20 cellular contexts compared by ENCODE assay signal in genomic region chr1:218971166-218971565, GRCh38.
DNase-seq lines count a peak whose midpoint lies in the region; ATAC-seq and TF ChIP-seq lines count a peak whose summit lies in the region.
"Had no signal": no experiment of that assay in that cellular context is flagged by ENCODE, and none has a peak within 500 bp of the region (broad histone marks: within the 10 kb centered on the region; RNA-seq: fewer than 3 reads in every experiment).

No MANE protein-coding gene starts in this region.

- ATAC-seq in Right ventricle myocardium superior (ENCODE audit: poor library complexity) (peak; percentile 61), right cardiac atrium (peak; percentile 31 to 71), HG03045 (IDR thresholded peaks at IDR 0.05; ENCODE audit: unreplicated experiment) (no peak), HG03469 (IDR thresholded peaks at IDR 0.05; ENCODE audit: unreplicated experiment) (no peak), HG03354 (IDR thresholded peaks at IDR 0.05; ENCODE audit: poor library complexity, severe bottlenecking, unreplicated experiment) (no peak)

- 57% methylated on average over 1 of the region's 1 CpG for WGBS in right cardiac atrium

- DNase-seq in Right ventricle myocardium superior (no peak), cardiac septum (ENCODE audit: low spot score) (no peak), fibroblast of mammary gland (ENCODE audit: low read depth) (peak; percentile 30), right cardiac atrium (no peak), skeletal muscle cell (ENCODE audit: low read depth) (peak; percentile 57)
- DNase-seq: 8988T, GDM1, GOT3, HCEC 1CT, Kasumi-1, NCI-H1694, NCI-H2081, NCI-H2171, NCI-H524 treated with DMSO at 0.1 percent for 48 hours, NCI-H82, Peyer's patch had no signal

- H3K4me3 ChIP-seq in fibroblast of mammary gland (ENCODE audit: control insufficient read depth, low read depth, low read length) = no peak overlapping the region
- H3K4me3 ChIP-seq in right cardiac atrium (ENCODE audit: low read length) = no peak overlapping the region
- H3K4me3 ChIP-seq in skeletal muscle cell (ENCODE audit: low read depth, low read length) = no peak overlapping the region
- H3K4me3 ChIP-seq: Peyer's patch had no signal

- H3K9me3 ChIP-seq in right cardiac atrium (ENCODE audit: control insufficient read depth, low read length) = no peaks in the 10 kb centered on the region
- H3K9me3 ChIP-seq: Peyer's patch had no signal

- TF ChIP-seq CTCF in fibroblast of mammary gland (conservative IDR thresholded peaks at IDR 0.05; ENCODE audit: control insufficient read depth, insufficient read depth, low read depth, low read length) = no peak

- no peaks in the 10 kb centered on the region for H3K27me3 ChIP-seq in right cardiac atrium (ENCODE audit: control insufficient read depth, insufficient read depth)
- H3K27me3 ChIP-seq: Peyer's patch had no signal

- intact Hi-C loops in Right ventricle myocardium superior (cut with DNase I) (no loop called here), cardiac septum (cut with DNase I) (no loop called here), right cardiac atrium (cut with DNase I) (no loop called here)

- H3K4me1 ChIP-seq in right cardiac atrium (ENCODE audit: control insufficient read depth, insufficient read depth, low read length) = no peaks in the 10 kb centered on the region
- H3K4me1 ChIP-seq: Peyer's patch had no signal

- H3K27ac ChIP-seq in right cardiac atrium (ENCODE audit: low read length) = no peak overlapping the region
- H3K27ac ChIP-seq: C4-2B, Peyer's patch had no signal

Comparison
In these comparisons a context has a peak if more than half of its experiments do, and no peak if none do; other contexts are left out.
1. ATAC-seq: peak in Right ventricle myocardium superior (single experiment) and right cardiac atrium (2 of 2); none in HG03045 (single experiment), HG03469 (single experiment) and HG03354 (single experiment).
2. DNase-seq: peak in fibroblast of mammary gland (single experiment) and skeletal muscle cell (single experiment); none in Right ventricle myocardium superior (single experiment), cardiac septum (single experiment) and right cardiac atrium (0 of 3).